Comparison of ENCODE assay signal across 9 cellular contexts in genomic region chr10:129959544-129960492, GRCh38. TPM values are rescaled to one million over a fixed set of nuclear protein-coding genes. Genes with fewer than 3 reads are reported as not detected.
DNase-seq lines count a peak whose midpoint lies in the region; ATAC-seq lines count a peak whose summit lies in the region.
"Had no signal": no experiment of that assay in that cellular context is flagged by ENCODE, and none has a peak within 500 bp of the region (broad histone marks: within the 10 kb centered on the region; RNA-seq: fewer than 3 reads in every experiment).

No MANE protein-coding gene starts in this region.

- H3K27me3 ChIP-seq in HAP-1 (ENCODE audit: low read depth), result no peaks in the 10 kb centered on the region
- peaks cover 89% of the 10 kb centered on the region for H3K27me3 ChIP-seq in iPS-15b (ENCODE audit: control insufficient read depth, insufficient read depth, low read length)

- POLR2A ChIA-PET in T-cell (lab: Charles Lee), result no interaction called here

- H3K4me1 ChIP-seq in HAP-1, result peaks cover 54% of the 10 kb centered on the region
- peaks cover 27% of the 10 kb centered on the region for H3K4me1 ChIP-seq in iPS-15b (ENCODE audit: control insufficient read depth, insufficient read depth, low read length)

- DNase-seq in HAP-1 (ENCODE audit: low spot score in 2 of 2) (peak in 1 of 2 experiments; percentile 56), T-cell (no peak), skeletal muscle cell (ENCODE audit: low read depth) (no peak), mucosa of gallbladder (ENCODE audit: low spot score) (no peak)
- no peak for DNase-seq in stimulated activated CD4-positive, alpha-beta T cell treated with anti-CD3 and anti-CD28 coated beads, Interleukin-4, amount 100 ng/mL, for 1 hour
- DNase-seq: right lobe of liver had no signal

- H3K4me3 ChIP-seq in HAP-1 (peak overlapping the region; percentile 49), iPS-15b (ENCODE audit: low read depth, low read length) (peak overlapping the region; percentile 39), skeletal muscle cell (ENCODE audit: low read depth, low read length) (peak overlapping the region; percentile 67)

- no peaks in the 10 kb centered on the region for H3K9me3 ChIP-seq in HAP-1
- H3K9me3 ChIP-seq in iPS-15b (ENCODE audit: control insufficient read depth, insufficient read depth, low read length), result no peaks in the 10 kb centered on the region
- H3K9me3 ChIP-seq: right lobe of liver had no signal

- CTCF ChIA-PET in T-cell (lab: Charles Lee), result interaction anchor here in 1 of 2 donors (0.7 kb wide), 1 partner anchor 81 kb away, joined by 6 read pairs; no protein-coding TSS in a partner anchor

- peaks cover 26 to 37% (median 26%) of the 10 kb centered on the region in 3 donors for H3K4me1 Mint-ChIP-seq in T-cell

- H3K36me3 ChIP-seq in HAP-1 (replicated peaks) (peaks cover 8% of the 10 kb centered on the region), iPS-15b (ENCODE audit: control insufficient read depth, insufficient read depth, low read length) (no peaks in the 10 kb centered on the region)
- H3K36me3 ChIP-seq: right lobe of liver had no signal

- ATAC-seq in T-cell (replicated peaks in 1 of 4) (no peak), HG03521 (IDR thresholded peaks at IDR 0.05; ENCODE audit: unreplicated experiment) (no peak)

- H3K9me3 Mint-ChIP-seq in T-cell, result peaks cover 0 to 5% (median 3%) of the 10 kb centered on the region in 3 donors

- no peak overlapping the region for H3K9ac ChIP-seq in iPS-15b (ENCODE audit: low read depth, low read length)

- peak overlapping the region in 2 of 3 donors; percentile 2 to 58 for H3K4me3 Mint-ChIP-seq in T-cell

- peaks cover 65 to 74% of the 10 kb centered on the region in 2 donors for H3K27me3 Mint-ChIP-seq in T-cell

- H3K27ac Mint-ChIP-seq in T-cell, result no peak overlapping the region

- in situ Hi-C loops in HAP-1 (cut with MboI; ENCODE audit: low sequenced_read_pairs), result loop anchor here (5.0 to 25.0 kb wide), 5 partner anchors 113 to 1823 kb away; partner anchors contain the start of genes GLRX3, MGMT and MKI67

- no peaks in the 10 kb centered on the region for H3K36me3 Mint-ChIP-seq in T-cell
- H3K36me3 Mint-ChIP-seq: IgD-negative memory B cell had no signal

RNA-seq across cellular contexts. Expression of gene EBF3, which starts 4.3 kb away (rescaled TPM):
- not detected for total RNA-seq in T-cell
- total RNA-seq in mucosa of gallbladder, result 1.8 TPM
